Comparison of ENCODE assay signal across 8 cellular contexts in the genomic region with DNA sequence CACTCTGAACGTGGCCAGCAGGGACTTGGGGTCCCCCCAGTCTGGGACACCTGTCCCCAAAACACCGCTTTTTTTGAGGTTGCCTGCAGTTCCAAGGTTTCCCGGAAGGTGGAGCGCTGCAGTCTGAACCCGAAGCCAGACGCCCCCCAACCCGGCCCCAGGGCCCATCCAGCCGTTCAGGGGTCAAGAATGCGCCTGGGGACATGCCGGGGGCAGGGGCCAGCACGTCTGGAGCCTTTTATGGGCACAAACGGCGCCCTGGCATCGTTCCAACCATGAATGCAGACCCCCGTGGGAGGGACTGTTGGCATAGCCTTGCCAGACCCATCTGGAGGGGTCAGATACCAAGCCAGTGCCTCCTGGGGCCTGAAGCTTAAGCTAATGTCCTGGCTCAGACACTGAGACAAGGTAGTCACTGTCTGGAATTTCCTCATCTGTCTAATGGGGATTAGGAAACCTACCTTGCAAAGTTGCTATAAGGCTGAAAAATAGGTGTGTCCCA. TPM values are rescaled to one million over a fixed set of nuclear protein-coding genes. Genes with fewer than 3 reads are reported as not detected.
DNase-seq lines count a peak whose midpoint lies in the region; ATAC-seq and TF ChIP-seq lines count a peak whose summit lies in the region.

No MANE protein-coding gene starts in this region.

- H3K27me3 ChIP-seq in left ventricle myocardium inferior (ENCODE audit: low read depth): peaks cover 63% of the 10 kb centered on the region

- H3K9me3 Mint-ChIP-seq in neural crest cell: no peaks in the 10 kb centered on the region

- ATAC-seq in left ventricle myocardium superior: no peak

- no peak overlapping the region for H3K4me3 Mint-ChIP-seq in neural crest cell

- DNase-seq in left ventricle myocardium inferior (no peak), left ventricle myocardium superior (no peak), choroid plexus epithelial cell (ENCODE audit: low read depth) (peak; percentile 19), neural crest cell (ENCODE audit: low read depth, low spot score) (peak; percentile 66), hepatic stellate cell (ENCODE audit: low spot score) (no peak), NCI-H1417 (lab: John Stamatoyannopoulos, UW) (no peak), H4 (ENCODE audit: low spot score) (no peak)
- DNase-seq in activated CD4-positive, CD25-positive, alpha-beta regulatory T cell treated with anti-CD3 and anti-CD28 coated beads, Interleukin-2, amount 50 U/mL, for 16 hours (ENCODE audit: low read depth, low spot score): peak; percentile 31

- peaks cover 5% of the 10 kb centered on the region for H3K4me1 Mint-ChIP-seq in neural crest cell

- H3K9me3 ChIP-seq in left ventricle myocardium inferior (replicated peaks): no peaks in the 10 kb centered on the region

- intact Hi-C loops in left ventricle myocardium inferior (cut with micrococcal nuclease): no loop called here
- intact Hi-C loops in left ventricle myocardium superior (cut with micrococcal nuclease): no loop called here

- no peak overlapping the region for H3K4me3 ChIP-seq in left ventricle myocardium inferior
- H3K4me3 ChIP-seq in choroid plexus epithelial cell (ENCODE audit: low read depth, low read length): no peak overlapping the region

- H3K36me3 ChIP-seq in left ventricle myocardium inferior: no peaks in the 10 kb centered on the region

- no peak overlapping the region for H3K27ac Mint-ChIP-seq in neural crest cell (ENCODE audit: unreplicated experiment)

- peaks cover 12% of the 10 kb centered on the region for H3K27me3 Mint-ChIP-seq in neural crest cell (ENCODE audit: low read depth)

- peak; percentile 71 for TF ChIP-seq CTCF in left ventricle myocardium inferior (IDR thresholded peaks at IDR 0.05; ENCODE audit: borderline replicate concordance)
- peak; percentile 80 for TF ChIP-seq CTCF in choroid plexus epithelial cell (conservative IDR thresholded peaks at IDR 0.05; ENCODE audit: low read depth, low read length)
- peak; percentile 77 for TF ChIP-seq CTCF in neural crest cell (conservative IDR thresholded peaks at IDR 0.05)

- no peaks in the 10 kb centered on the region for H3K36me3 Mint-ChIP-seq in neural crest cell (ENCODE audit: low read depth)

- peaks cover 25% of the 10 kb centered on the region for H3K4me1 ChIP-seq in left ventricle myocardium inferior

- no peak overlapping the region for H3K27ac ChIP-seq in left ventricle myocardium inferior (replicated peaks)

RNA-seq across cellular contexts. Expression of gene S1PR5, which starts 6.9 kb away (rescaled TPM):
- total RNA-seq in left ventricle myocardium inferior (0.11 TPM), left ventricle myocardium superior (not detected), neural crest cell (0.79 and 1.1 TPM in 2 replicates)
- total RNA-seq in H4 (2014; rRNA removed; shearing (Covaris generic)): 1.0 and 1.7 TPM in 2 replicates

RNA-seq across cellular contexts. Expression of gene KEAP1, which starts 7.2 kb away (rescaled TPM):
- 74.5 TPM for total RNA-seq in left ventricle myocardium inferior
- 87.7 TPM for total RNA-seq in left ventricle myocardium superior
- 79.7 and 82.5 TPM in 2 replicates for total RNA-seq in neural crest cell
- 40.9 and 43.3 TPM in 2 replicates for total RNA-seq in H4 (2014; rRNA removed; shearing (Covaris generic))

RNA-seq across cellular contexts. Expression of gene ATG4D, which starts 33.4 kb away (rescaled TPM):
- total RNA-seq in left ventricle myocardium inferior (48.7 TPM), left ventricle myocardium superior (61.4 TPM), neural crest cell (53.3 and 56.7 TPM in 2 replicates)
- 13.1 and 18.6 TPM in 2 replicates for total RNA-seq in H4 (2014; rRNA removed; shearing (Covaris generic))

RNA-seq across cellular contexts. Expression of gene KRI1, which starts 55.5 kb away (rescaled TPM):
- total RNA-seq in left ventricle myocardium inferior: 10.2 TPM
- total RNA-seq in left ventricle myocardium superior: 9.3 TPM
- 41.2 and 42.5 TPM in 2 replicates for total RNA-seq in neural crest cell
- 7.7 and 8.3 TPM in 2 replicates for total RNA-seq in H4 (2014; rRNA removed; shearing (Covaris generic))

RNA-seq across cellular contexts. Expression of gene CDKN2D, which starts 58.4 kb away (rescaled TPM):
- total RNA-seq in left ventricle myocardium inferior (9.4 TPM), left ventricle myocardium superior (8.3 TPM), neural crest cell (8.7 and 9.5 TPM in 2 replicates)
- 3.2 and 5.2 TPM in 2 replicates for total RNA-seq in H4 (2014; rRNA removed; shearing (Covaris generic))

Comparison
In these comparisons a context has a peak if more than half of its experiments do, and no peak if none do; other contexts are left out.
1. DNase-seq: peak in activated CD4-positive, CD25-positive, alpha-beta regulatory T cell treated with anti-CD3 and anti-CD28 coated beads, Interleukin-2, amount 50 U/mL, for 16 hours (single experiment), choroid plexus epithelial cell (single experiment) and neural crest cell (single experiment); none in left ventricle myocardium inferior (single experiment), left ventricle myocardium superior (single experiment), hepatic stellate cell (single experiment), NCI-H1417 (0 of 3) and H4 (single experiment).
2. Peak in every context shown above with its lines, with median percentiles within 50 percentile points of each other: CTCF ChIP-seq.